ENCODE assay signal across 21 cellular contexts in the genomic region with DNA sequence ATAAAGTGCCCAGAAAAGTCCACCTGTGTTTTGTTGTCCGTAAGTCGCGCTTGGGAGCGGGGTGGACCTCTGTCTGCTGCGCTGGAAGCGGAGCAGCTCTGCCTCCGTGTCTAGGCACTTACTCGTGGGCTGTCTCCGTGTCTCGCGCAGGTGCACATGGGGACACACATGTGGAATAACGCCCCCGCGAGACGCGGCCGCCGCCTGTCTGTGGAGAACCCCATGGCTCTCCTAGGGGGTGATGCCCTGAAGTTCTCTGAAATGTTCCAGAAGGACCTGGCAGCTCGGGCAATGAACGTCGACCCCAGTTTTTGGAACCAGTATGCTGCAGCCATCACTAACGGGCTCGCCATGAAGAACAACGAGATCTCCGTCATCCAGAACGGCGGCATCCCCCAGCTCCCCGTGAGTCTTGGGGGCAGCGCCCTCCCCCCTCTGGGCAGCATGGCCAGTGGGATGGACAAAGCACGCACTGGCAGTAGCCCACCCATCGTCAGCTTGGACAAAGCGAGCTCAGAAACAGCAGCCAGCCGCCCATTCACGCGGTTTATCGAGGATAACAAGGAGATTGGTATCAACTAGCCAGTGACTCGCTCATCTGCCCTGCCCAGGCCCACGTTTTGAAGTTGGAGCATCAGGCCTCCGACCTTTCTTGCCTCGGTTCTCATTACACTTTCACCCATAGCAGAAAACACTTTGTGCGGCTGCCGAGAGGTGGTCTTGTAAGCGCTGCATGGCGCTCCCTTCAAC. TPM values are rescaled to one million over a fixed set of nuclear protein-coding genes. Genes with fewer than 3 reads are reported as not detected.
DNase-seq lines count a peak whose midpoint lies in the region; ATAC-seq, FAIRE-seq and TF ChIP-seq lines count a peak whose summit lies in the region.
"Had no signal": no experiment of that assay in that cellular context is flagged by ENCODE, and none has a peak within 500 bp of the region (broad histone marks: within the 10 kb centered on the region; RNA-seq: fewer than 3 reads in every experiment).

No MANE protein-coding gene starts in this region.

- H4K20me1 ChIP-seq in K562 (replicated peaks; ENCODE audit: control insufficient read depth, insufficient read depth, low read length): no peaks in the 10 kb centered on the region

- H3K36me3 ChIP-seq in H7 (replicated peaks; ENCODE audit: control insufficient read depth, insufficient read depth, low read length): peaks cover 7% of the 10 kb centered on the region
- H3K36me3 ChIP-seq in K562 (ENCODE audit: control insufficient read depth, insufficient read depth, low read length): no peaks in the 10 kb centered on the region
- no peaks in the 10 kb centered on the region for H3K36me3 ChIP-seq in colonic mucosa
- H3K36me3 ChIP-seq: BE2C had no signal

- no peak for FAIRE-seq in K562 (lab: Jason Lieb, UNC)
- FAIRE-seq: G401.6, GM12891, HTR-8/SVneo had no signal

- H3K4me1 ChIP-seq in K562 (replicated peaks in 1 of 2; ENCODE audit: control insufficient read depth in 2 of 2, insufficient read depth in 2 of 2, low read length in 2 of 2): no peaks in the 10 kb centered on the region; a peak in 1 of 5 replicates
- H3K4me1 ChIP-seq in colonic mucosa: no peaks in the 10 kb centered on the region
- H3K4me1 ChIP-seq: BE2C had no signal

- no peak overlapping the region for H3K4me3 Mint-ChIP-seq in osteocyte (ENCODE audit: unreplicated experiment)
- H3K4me3 Mint-ChIP-seq in activated T-helper 2 cell treated with anti-CD3 and anti-CD28 coated beads, Interferon-gamma antibody, Interleukin-2, Interleukin-4, amounts not matched to agents 10 μg/mL and 5 μg/mL and 100 μg/mL, durations not matched to agents 14 hours and 24 hours and 36 hours (ENCODE audit: low read depth): no peak overlapping the region
- H3K4me3 Mint-ChIP-seq: CD4-positive, CD25-positive, alpha-beta regulatory T cell; CD8-positive, alpha-beta memory T cell; IgD-negative memory B cell had no signal

- H3K9me3 ChIP-seq in K562 (replicated peaks; ENCODE audit: control insufficient read depth, insufficient read depth, low read depth, low read length) (no peaks in the 10 kb centered on the region), colonic mucosa (no peaks in the 10 kb centered on the region)
- H3K9me3 ChIP-seq: BE2C had no signal

- H3K4me1 Mint-ChIP-seq in osteocyte (ENCODE audit: unreplicated experiment): no peaks in the 10 kb centered on the region
- H3K4me1 Mint-ChIP-seq in activated T-helper 2 cell treated with anti-CD3 and anti-CD28 coated beads, Interferon-gamma antibody, Interleukin-2, Interleukin-4, amounts not matched to agents 10 μg/mL and 5 μg/mL and 100 μg/mL, durations not matched to agents 14 hours and 24 hours and 36 hours (ENCODE audit: low read depth): no peaks in the 10 kb centered on the region
- H3K4me1 Mint-ChIP-seq: CD4-positive, CD25-positive, alpha-beta regulatory T cell; CD8-positive, alpha-beta memory T cell; IgD-negative memory B cell had no signal

- DNase-seq in H7: peak; percentile 30
- DNase-seq in K562 (ENCODE audit: extremely low read depth in 1 of 4, low spot score in 3 of 4): no peak
- DNase-seq in islet precursor cell: peak; percentile 55
- peak; percentile 80 for DNase-seq in osteocyte (ENCODE audit: extremely low spot score, unreplicated experiment)
- DNase-seq in colonic mucosa: no peak
- no peak for DNase-seq in T-helper 2 cell
- DNase-seq in NCI-H345 (lab: John Stamatoyannopoulos, UW): no peak
- DNase-seq in activated T-helper 2 cell treated with anti-CD3 and anti-CD28 coated beads, Interferon-gamma antibody, Interleukin-2, Interleukin-4, amounts not matched to agents 10 μg/mL and 5 μg/mL and 100 μg/mL, durations not matched to agents 14 hours and 24 hours and 36 hours (ENCODE audit: low spot score): no peak
- DNase-seq: BE2C; C1 segment of cervical spinal cord; CD4-positive, CD25-positive, alpha-beta regulatory T cell; CD8-positive, alpha-beta memory T cell; COR-L47; DMS 273 treated with DMSO at 0.1 percent for 48 hours; GM23248; HCEC 1CT had no signal

- no peak overlapping the region for H3K4me2 ChIP-seq in K562 (ENCODE audit: insufficient read depth, low read length)

- POLR2A ChIA-PET in K562 (lab: Yijun Ruan, JAX): no interaction called here

- H2AFZ ChIP-seq in K562 (ENCODE audit: low read depth, low read length): no peak overlapping the region
- H2AFZ ChIP-seq: GM23248 had no signal

- WGBS in K562 (ENCODE audit: insufficient coverage, low coverage, missing lambda C conversion rate): 3% methylated on average over 38 of the region's 44 CpGs

- H3K36me3 Mint-ChIP-seq in osteocyte (ENCODE audit: unreplicated experiment): no peaks in the 10 kb centered on the region
- no peaks in the 10 kb centered on the region for H3K36me3 Mint-ChIP-seq in activated T-helper 2 cell treated with anti-CD3 and anti-CD28 coated beads, Interferon-gamma antibody, Interleukin-2, Interleukin-4, amounts not matched to agents 10 μg/mL and 5 μg/mL and 100 μg/mL, durations not matched to agents 14 hours and 24 hours and 36 hours (ENCODE audit: low read depth)
- H3K36me3 Mint-ChIP-seq: CD4-positive, CD25-positive, alpha-beta regulatory T cell; CD8-positive, alpha-beta memory T cell; IgD-negative memory B cell had no signal

- no peak for TF ChIP-seq RAD21 in K562 (CRISPR knock-in tag; conservative IDR thresholded peaks at IDR 0.05 in 1 of 2, IDR thresholded peaks at IDR 0.05 in 1 of 2)

- H3K27ac Mint-ChIP-seq in osteocyte (ENCODE audit: unreplicated experiment): no peak overlapping the region
- H3K27ac Mint-ChIP-seq in activated T-helper 2 cell treated with anti-CD3 and anti-CD28 coated beads, Interferon-gamma antibody, Interleukin-2, Interleukin-4, amounts not matched to agents 10 μg/mL and 5 μg/mL and 100 μg/mL, durations not matched to agents 14 hours and 24 hours and 36 hours: no peak overlapping the region
- H3K27ac Mint-ChIP-seq: CD4-positive, CD25-positive, alpha-beta regulatory T cell; CD8-positive, alpha-beta memory T cell had no signal

- no peak for TF ChIP-seq EP300 in K562 (IDR thresholded peaks at IDR 0.05; ENCODE audit: low read length)

- in situ Hi-C loops in K562 (cut with MboI): no loop called here

- no peaks in the 10 kb centered on the region for H3K79me2 ChIP-seq in K562 (ENCODE audit: control insufficient read depth, insufficient read depth, low read length)

- no peaks in the 10 kb centered on the region for H3K9me3 Mint-ChIP-seq in osteocyte (ENCODE audit: unreplicated experiment)
- H3K9me3 Mint-ChIP-seq in activated T-helper 2 cell treated with anti-CD3 and anti-CD28 coated beads, Interferon-gamma antibody, Interleukin-2, Interleukin-4, amounts not matched to agents 10 μg/mL and 5 μg/mL and 100 μg/mL, durations not matched to agents 14 hours and 24 hours and 36 hours: no peaks in the 10 kb centered on the region
- H3K9me3 Mint-ChIP-seq: CD4-positive, CD25-positive, alpha-beta regulatory T cell; CD8-positive, alpha-beta memory T cell; IgD-negative memory B cell had no signal

- no TSS peak for BruUV-seq in K562 (replicated peaks; lab: Mats Ljungman, UMichigan)

- H3K27me3 ChIP-seq in H7 (ENCODE audit: control insufficient read depth, insufficient read depth, low read length) (no peaks in the 10 kb centered on the region), K562 (ENCODE audit: control insufficient read depth in 2 of 2, insufficient read depth in 2 of 2, low read length in 2 of 2) (peaks cover 13 to 33% of the 10 kb centered on the region in 2 experiments; a peak in 4 of 5 replicates), colonic mucosa (no peaks in the 10 kb centered on the region)

- H3K9ac ChIP-seq in K562 (ENCODE audit: insufficient read depth in 1 of 2, low read depth in 2 of 2, low read length in 2 of 2): no peak overlapping the region
- H3K9ac ChIP-seq in colonic mucosa (ENCODE audit: low read depth in 2 of 2, low read length in 2 of 2): no peak overlapping the region
- H3K9ac ChIP-seq: GM23248 had no signal

- no peak for TF ChIP-seq CTCF in K562 (IDR thresholded peaks at IDR 0.05 in 2 of 3, conservative IDR thresholded peaks at IDR 0.05 in 1 of 3; ENCODE audit: insufficient read depth in 2 of 3, low read depth in 1 of 3, low read length in 3 of 3)
- TF ChIP-seq CTCF in osteocyte (IDR thresholded peaks at IDR 0.05): no peak
- no peak for TF ChIP-seq CTCF in colonic mucosa (IDR thresholded peaks at IDR 0.05)

- ATAC-seq in K562: no peak

- no peak for TF ChIP-seq POLR2A in K562 (conservative IDR thresholded peaks at IDR 0.05)

- H3K27me3 Mint-ChIP-seq in osteocyte (ENCODE audit: unreplicated experiment): peaks cover 11% of the 10 kb centered on the region
- no peaks in the 10 kb centered on the region for H3K27me3 Mint-ChIP-seq in activated T-helper 2 cell treated with anti-CD3 and anti-CD28 coated beads, Interferon-gamma antibody, Interleukin-2, Interleukin-4, amounts not matched to agents 10 μg/mL and 5 μg/mL and 100 μg/mL, durations not matched to agents 14 hours and 24 hours and 36 hours (ENCODE audit: low read depth)

- intact Hi-C loops in K562 (cut with micrococcal nuclease) (no loop called here), colonic mucosa (cut with DNase I) (no loop called here)
- intact Hi-C loops in activated T-helper 2 cell treated with anti-CD3 and anti-CD28 coated beads, Interferon-gamma antibody, Interleukin-2, Interleukin-4, amounts not matched to agents 10 μg/mL and 5 μg/mL and 100 μg/mL, durations not matched to agents 14 hours and 24 hours and 36 hours (cut with micrococcal nuclease): no loop called here

- H3K27ac ChIP-seq in K562 (ENCODE audit: extremely low read depth, low read depth, low read length): no peak overlapping the region
- no peak overlapping the region for H3K27ac ChIP-seq in colonic mucosa
- H3K27ac ChIP-seq: GM23248 had no signal

- no peak overlapping the region for H3K4me3 ChIP-seq in H7 (ENCODE audit: insufficient read depth, low read depth, low read length)
- H3K4me3 ChIP-seq in K562: no peak overlapping the region
- H3K4me3 ChIP-seq in colonic mucosa: no peak overlapping the region
- H3K4me3 ChIP-seq: GM23248 had no signal

- CTCF ChIA-PET in K562 (lab: Yijun Ruan, JAX; ENCODE audit: low intra/inter-chr PET ratio): no interaction called here

- no peaks in the 10 kb centered on the region for H3K9me1 ChIP-seq in K562 (ENCODE audit: control insufficient read depth, insufficient read depth, low read length)

RNA-seq across cellular contexts. Expression of a gene that starts 17.3 kb away (rescaled TPM):
- 60.0 and 96.6 TPM in 2 replicates for total RNA-seq in H7 (2014; rRNA removed; shearing (Covaris generic))
- not detected in 2 replicates for total RNA-seq in K562 (2011; cell fraction: chromatin; rRNA removed; ENCODE audit: low replicate concordance)
- total RNA-seq in K562 (2011; cell fraction: nucleolus; rRNA removed): not detected in 2 replicates
- not detected in 2 replicates for total RNA-seq in K562 (2011; cell fraction: nucleoplasm; rRNA removed)
- total RNA-seq in K562 (2014; rRNA removed) (not detected in 2 replicates), K562 (2014; rRNA removed; fragmentation: Illumina TruSeq; extraction: Trizol) (not detected in 2 replicates), K562 (2015; rRNA removed; fragmentation: Illumina TruSeq; extraction: Trizol) (not detected in 2 replicates), K562 (2021) (0.18 TPM in 1 of 2 replicates, not detected in the other), osteocyte (not detected in 2 replicates), colonic mucosa (under 1 TPM in 1 of 2 donors, not detected in 1; 0.05 TPM)
- polyA plus RNA-seq in K562 (2011; rRNA removed) (not detected in 2 replicates), K562 (2014; fragmentation: Illumina TruSeq; extraction: Trizol) (not detected in 2 replicates), K562 (2014; fragmentation: Nextera tagmentation; extraction: Ambion mirVana) (not detected), K562 (2014; rRNA removed) (not detected in 2 replicates)
- not detected in 2 replicates for polyA plus RNA-seq in K562 (2011; cell fraction: cytosol; rRNA removed)
- polyA plus RNA-seq in K562 (2011; cell fraction: nucleus; rRNA removed): not detected in 2 replicates
- polyA plus RNA-seq in K562 (2012): not detected in 2 replicates
- polyA minus RNA-seq in K562 (2011; rRNA and poly(A)+ RNA removed): not detected in 2 replicates
- polyA minus RNA-seq in K562 (2011; cell fraction: cytosol; rRNA and poly(A)+ RNA removed): not detected in 2 replicates
- polyA minus RNA-seq in K562 (2011; cell fraction: nucleus; rRNA and poly(A)+ RNA removed): not detected in 2 replicates
- not detected in 2 replicates for total RNA-seq in activated T-helper 2 cell treated with anti-CD3 and anti-CD28 coated beads, Interferon-gamma antibody, Interleukin-2, Interleukin-4, amounts not matched to agents 10 μg/mL and 5 μg/mL and 100 μg/mL, durations not matched to agents 14 hours and 24 hours and 36 hours
- total RNA-seq: A172; CD4-positive, CD25-positive, alpha-beta regulatory T cell; CD8-positive, alpha-beta memory T cell; GM23248 had no signal
- polyA plus RNA-seq: CD4-positive, CD25-positive, alpha-beta regulatory T cell; CD8-positive, alpha-beta memory T cell; GM23248; IgD-negative memory B cell had no signal

Comparison
In these comparisons a context has a peak if more than half of its experiments do, and no peak if none do; other contexts are left out.
1. DNase-seq: peak in H7 (single experiment), islet precursor cell (single experiment) and osteocyte (single experiment); none in K562 (0 of 4), colonic mucosa (single experiment), T-helper 2 cell (0 of 5), NCI-H345 (single experiment) and activated T-helper 2 cell treated with anti-CD3 and anti-CD28 coated beads, Interferon-gamma antibody, Interleukin-2, Interleukin-4, amounts not matched to agents 10 μg/mL and 5 μg/mL and 100 μg/mL, durations not matched to agents 14 hours and 24 hours and 36 hours (single experiment).
2. RNA of a gene that starts 17.3 kb away (total RNA-seq): 60.0 to 96.6 TPM in H7; 0.05 TPM in colonic mucosa, 0.18 TPM in K562, not detected in osteocyte and not detected in activated T-helper 2 cell treated with anti-CD3 and anti-CD28 coated beads, Interferon-gamma antibody, Interleukin-2, Interleukin-4, amounts not matched to agents 10 μg/mL and 5 μg/mL and 100 μg/mL, durations not matched to agents 14 hours and 24 hours and 36 hours; every median in the first group is over 10 times any median in the second.